Comparison of ENCODE assay signal across 1 cellular context in the genomic region with DNA sequence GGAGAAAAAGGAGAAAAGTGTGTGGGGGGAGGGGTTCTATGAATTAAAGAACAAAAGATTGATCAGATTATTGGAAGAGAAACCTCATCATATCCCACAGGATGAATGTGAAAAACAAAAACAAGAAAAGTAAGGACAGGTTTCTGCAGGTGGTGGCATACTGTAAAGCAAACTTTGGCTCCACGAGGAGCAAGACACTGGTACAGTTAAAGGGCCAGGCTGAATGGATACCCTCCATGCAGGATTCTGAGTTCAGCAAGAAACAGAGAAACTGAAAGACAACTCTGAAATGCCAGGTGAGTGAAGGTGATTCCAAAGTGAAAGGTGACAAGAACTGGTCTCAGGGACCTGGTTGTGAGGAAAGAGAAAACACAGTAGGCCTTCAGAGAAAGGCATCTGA.
TF ChIP-seq lines count a peak whose summit lies in the region.

No MANE protein-coding gene starts in this region.

TF ChIP-seq in GM23338, 12 proteins besides CTCF, POLR2A, EP300 and RAD21:
- TF ChIP-seq, protein P1, sequence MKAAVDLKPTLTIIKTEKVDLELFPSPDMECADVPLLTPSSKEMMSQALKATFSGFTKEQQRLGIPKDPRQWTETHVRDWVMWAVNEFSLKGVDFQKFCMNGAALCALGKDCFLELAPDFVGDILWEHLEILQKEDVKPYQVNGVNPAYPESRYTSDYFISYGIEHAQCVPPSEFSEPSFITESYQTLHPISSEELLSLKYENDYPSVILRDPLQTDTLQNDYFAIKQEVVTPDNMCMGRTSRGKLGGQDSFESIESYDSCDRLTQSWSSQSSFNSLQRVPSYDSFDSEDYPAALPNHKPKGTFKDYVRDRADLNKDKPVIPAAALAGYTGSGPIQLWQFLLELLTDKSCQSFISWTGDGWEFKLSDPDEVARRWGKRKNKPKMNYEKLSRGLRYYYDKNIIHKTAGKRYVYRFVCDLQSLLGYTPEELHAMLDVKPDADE (IDR thresholded peaks at IDR 0.05): no peak
- TF ChIP-seq CREB1 (CRISPR knock-in tag; IDR thresholded peaks at IDR 0.05; ENCODE audit: low read depth): no peak
- no peak for TF ChIP-seq EZH2phosphoT487 (IDR thresholded peaks at IDR 0.05; ENCODE audit: unreplicated experiment)
- no peak for TF ChIP-seq STAT1 (IDR thresholded peaks at IDR 0.05; ENCODE audit: unreplicated experiment)
- no peak for TF ChIP-seq EZH2 (IDR thresholded peaks at IDR 0.05; ENCODE audit: low read depth, unreplicated experiment)
- TF ChIP-seq JUNB (IDR thresholded peaks at IDR 0.05; ENCODE audit: unreplicated experiment): no peak
- TF ChIP-seq NANOG (IDR thresholded peaks at IDR 0.05; ENCODE audit: borderline replicate concordance): no peak
- TF ChIP-seq, protein P2, sequence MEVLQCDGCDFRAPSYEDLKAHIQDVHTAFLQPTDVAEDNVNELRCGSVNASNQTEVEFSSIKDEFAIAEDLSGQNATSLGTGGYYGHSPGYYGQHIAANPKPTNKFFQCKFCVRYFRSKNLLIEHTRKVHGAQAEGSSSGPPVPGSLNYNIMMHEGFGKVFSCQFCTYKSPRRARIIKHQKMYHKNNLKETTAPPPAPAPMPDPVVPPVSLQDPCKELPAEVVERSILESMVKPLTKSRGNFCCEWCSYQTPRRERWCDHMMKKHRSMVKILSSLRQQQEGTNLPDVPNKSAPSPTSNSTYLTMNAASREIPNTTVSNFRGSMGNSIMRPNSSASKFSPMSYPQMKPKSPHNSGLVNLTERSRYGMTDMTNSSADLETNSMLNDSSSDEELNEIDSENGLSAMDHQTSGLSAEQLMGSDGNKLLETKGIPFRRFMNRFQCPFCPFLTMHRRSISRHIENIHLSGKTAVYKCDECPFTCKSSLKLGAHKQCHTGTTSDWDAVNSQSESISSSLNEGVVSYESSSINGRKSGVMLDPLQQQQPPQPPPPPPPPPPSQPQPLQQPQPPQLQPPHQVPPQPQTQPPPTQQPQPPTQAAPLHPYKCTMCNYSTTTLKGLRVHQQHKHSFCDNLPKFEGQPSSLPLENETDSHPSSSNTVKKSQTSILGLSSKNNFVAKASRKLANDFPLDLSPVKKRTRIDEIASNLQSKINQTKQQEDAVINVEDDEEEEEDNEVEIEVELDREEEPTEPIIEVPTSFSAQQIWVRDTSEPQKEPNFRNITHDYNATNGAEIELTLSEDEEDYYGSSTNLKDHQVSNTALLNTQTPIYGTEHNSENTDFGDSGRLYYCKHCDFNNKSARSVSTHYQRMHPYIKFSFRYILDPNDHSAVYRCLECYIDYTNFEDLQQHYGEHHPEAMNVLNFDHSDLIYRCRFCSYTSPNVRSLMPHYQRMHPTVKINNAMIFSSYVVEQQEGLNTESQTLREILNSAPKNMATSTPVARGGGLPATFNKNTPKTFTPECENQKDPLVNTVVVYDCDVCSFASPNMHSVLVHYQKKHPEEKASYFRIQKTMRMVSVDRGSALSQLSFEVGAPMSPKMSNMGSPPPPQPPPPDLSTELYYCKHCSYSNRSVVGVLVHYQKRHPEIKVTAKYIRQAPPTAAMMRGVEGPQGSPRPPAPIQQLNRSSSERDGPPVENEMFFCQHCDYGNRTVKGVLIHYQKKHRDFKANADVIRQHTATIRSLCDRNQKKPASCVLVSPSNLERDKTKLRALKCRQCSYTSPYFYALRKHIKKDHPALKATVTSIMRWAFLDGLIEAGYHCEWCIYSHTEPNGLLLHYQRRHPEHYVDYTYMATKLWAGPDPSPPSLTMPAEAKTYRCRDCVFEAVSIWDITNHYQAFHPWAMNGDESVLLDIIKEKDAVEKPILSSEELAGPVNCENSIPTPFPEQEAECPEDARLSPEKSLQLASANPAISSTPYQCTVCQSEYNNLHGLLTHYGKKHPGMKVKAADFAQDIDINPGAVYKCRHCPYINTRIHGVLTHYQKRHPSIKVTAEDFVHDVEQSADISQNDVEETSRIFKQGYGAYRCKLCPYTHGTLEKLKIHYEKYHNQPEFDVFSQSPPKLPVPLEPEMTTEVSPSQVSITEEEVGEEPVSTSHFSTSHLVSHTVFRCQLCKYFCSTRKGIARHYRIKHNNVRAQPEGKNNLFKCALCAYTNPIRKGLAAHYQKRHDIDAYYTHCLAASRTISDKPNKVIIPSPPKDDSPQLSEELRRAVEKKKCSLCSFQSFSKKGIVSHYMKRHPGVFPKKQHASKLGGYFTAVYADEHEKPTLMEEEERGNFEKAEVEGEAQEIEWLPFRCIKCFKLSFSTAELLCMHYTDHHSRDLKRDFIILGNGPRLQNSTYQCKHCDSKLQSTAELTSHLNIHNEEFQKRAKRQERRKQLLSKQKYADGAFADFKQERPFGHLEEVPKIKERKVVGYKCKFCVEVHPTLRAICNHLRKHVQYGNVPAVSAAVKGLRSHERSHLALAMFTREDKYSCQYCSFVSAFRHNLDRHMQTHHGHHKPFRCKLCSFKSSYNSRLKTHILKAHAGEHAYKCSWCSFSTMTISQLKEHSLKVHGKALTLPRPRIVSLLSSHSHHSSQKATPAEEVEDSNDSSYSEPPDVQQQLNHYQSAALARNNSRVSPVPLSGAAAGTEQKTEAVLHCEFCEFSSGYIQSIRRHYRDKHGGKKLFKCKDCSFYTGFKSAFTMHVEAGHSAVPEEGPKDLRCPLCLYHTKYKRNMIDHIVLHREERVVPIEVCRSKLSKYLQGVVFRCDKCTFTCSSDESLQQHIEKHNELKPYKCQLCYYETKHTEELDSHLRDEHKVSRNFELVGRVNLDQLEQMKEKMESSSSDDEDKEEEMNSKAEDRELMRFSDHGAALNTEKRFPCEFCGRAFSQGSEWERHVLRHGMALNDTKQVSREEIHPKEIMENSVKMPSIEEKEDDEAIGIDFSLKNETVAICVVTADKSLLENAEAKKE (CRISPR knock-in tag; IDR thresholded peaks at IDR 0.05): no peak
